1 cellular context compared by ENCODE assay signal in genomic region chr1:59678809-59679228, GRCh38.
TF ChIP-seq lines count a peak whose summit lies in the region.

No MANE protein-coding gene starts in this region.

TF ChIP-seq in HepG2, 621 proteins besides CTCF, POLR2A, EP300 and RAD21 (continued from another document):
- TF ChIP-seq ZC3H13 (CRISPR knock-in tag; IDR thresholded peaks at IDR 0.05) (no peak), PRDM4 (CRISPR knock-in tag; IDR thresholded peaks at IDR 0.05; ENCODE audit: borderline replicate concordance) (no peak), ZNF468 (CRISPR knock-in tag; IDR thresholded peaks at IDR 0.05) (no peak), ZNF124 (CRISPR knock-in tag; IDR thresholded peaks at IDR 0.05) (no peak), ZBTB44 (CRISPR knock-in tag; IDR thresholded peaks at IDR 0.05) (no peak), MED8 (CRISPR knock-in tag; IDR thresholded peaks at IDR 0.05; ENCODE audit: insufficient replicate concordance) (no peak), ZNF253 (CRISPR knock-in tag; IDR thresholded peaks at IDR 0.05; ENCODE audit: borderline replicate concordance) (no peak), HOXA7 (CRISPR knock-in tag; IDR thresholded peaks at IDR 0.05) (no peak), NFKB2 (CRISPR knock-in tag; IDR thresholded peaks at IDR 0.05; ENCODE audit: borderline replicate concordance) (no peak)
